In genomic region chr16:276360-277077, GRCh38 we compare ENCODE assay signal across 9 cellular contexts. TPM values are rescaled to one million over a fixed set of nuclear protein-coding genes. Genes with fewer than 3 reads are reported as not detected.
DNase-seq lines count a peak whose midpoint lies in the region; ATAC-seq, FAIRE-seq and TF ChIP-seq lines count a peak whose summit lies in the region.
"Had no signal": no experiment of that assay in that cellular context is flagged by ENCODE, and none has a peak within 500 bp of the region (broad histone marks: within the 10 kb centered on the region; RNA-seq: fewer than 3 reads in every experiment).

No MANE protein-coding gene starts in this region.

- FAIRE-seq in H1 (lab: Jason Lieb, UNC) = no peak

- no peak for TF ChIP-seq POLR2A in H1 (IDR thresholded peaks at IDR 0.05; ENCODE audit: control extremely low read depth in 1 of 2, low read depth in 2 of 2, low read length in 2 of 2)

- POLR2A ChIA-PET in H1 (lab: Charles Lee; ENCODE audit: partially characterized antibody) = interaction anchor here (0.6 to 2.7 kb wide), 4 partner anchors 10 to 67 kb away, joined by 3 to 6 read pairs (median 4); no protein-coding TSS in a partner anchor

- TF ChIP-seq EP300 in H1 (IDR thresholded peaks at IDR 0.05; ENCODE audit: borderline replicate concordance in 1 of 2, low read depth in 2 of 2, low read length in 2 of 2) = no peak

- CTCF ChIA-PET in H1 (lab: Charles Lee; ENCODE audit: partially characterized antibody) = interaction anchor here (1.2 kb wide), 1 partner anchor 304 kb away, joined by 3 read pairs; no protein-coding TSS in a partner anchor

- H2BK12ac ChIP-seq in H1 (ENCODE audit: low read depth, low read length) = no peak overlapping the region
- H2BK12ac ChIP-seq in neuronal stem cell (ENCODE audit: low read length) = no peak overlapping the region

- H3K4me3 ChIP-seq in H1 (ENCODE audit: extremely low read depth in 1 of 4, insufficient read depth in 2 of 4, low read depth in 3 of 4, low read length in 4 of 4) = peak overlapping the region in 1 of 4 experiments; percentile 65; a peak in 1 of 8 replicates
- H3K4me3 ChIP-seq in neuronal stem cell (ENCODE audit: low read length in 2 of 2) = no peak overlapping the region

- H3K9ac ChIP-seq in H1 (replicated peaks in 1 of 4; ENCODE audit: extremely low read depth in 1 of 4, low read depth in 3 of 4, low read length in 3 of 4) = no peak overlapping the region
- no peak overlapping the region for H3K9ac ChIP-seq in neuronal stem cell (ENCODE audit: low read depth, low read length, poor library complexity)
- H3K9ac ChIP-seq: parathyroid adenoma had no signal

- H3K14ac ChIP-seq in H1 (ENCODE audit: insufficient read length) (no peak overlapping the region), neuronal stem cell (ENCODE audit: low read length) (no peak overlapping the region)

- no peak for TF ChIP-seq CTCF in H1 (IDR thresholded peaks at IDR 0.05; ENCODE audit: control extremely low read depth in 1 of 3, insufficient read depth in 1 of 3, low read depth in 1 of 3, low read length in 3 of 3)

- no peak for ATAC-seq in GM19397 (IDR thresholded peaks at IDR 0.05; ENCODE audit: unreplicated experiment)

- H4K5ac ChIP-seq in H1 (ENCODE audit: insufficient read length, low read depth, low read length) = no peak overlapping the region

- H2BK20ac ChIP-seq in H1 (ENCODE audit: low read length) = no peak overlapping the region

- no peak overlapping the region for H2BK120ac ChIP-seq in H1 (replicated peaks; ENCODE audit: low read depth, low read length)
- no peak overlapping the region for H2BK120ac ChIP-seq in neuronal stem cell (ENCODE audit: low read depth, low read length)

- 86% methylated on average over 19 of the region's 22 CpGs; no CpG with 5 or more reads in 1 of the 2 experiments for WGBS in H1 (ENCODE audit: extremely low coverage in 1 of 2, insufficient coverage in 1 of 2, insufficient read length in 1 of 2, insufficient replicate concordance in 2 of 2, low coverage in 1 of 2, low lambda C conversion rate in 2 of 2, missing lambda C conversion rate in 1 of 2), 2 experiments
- no CpG with 5 or more reads among the region's 22 CpGs for WGBS in neuronal stem cell (ENCODE audit: extremely low coverage in 2 of 2, insufficient read length in 2 of 2, insufficient replicate concordance in 1 of 2), 2 donors

- H3K4me2 ChIP-seq in H1 (ENCODE audit: insufficient read depth in 1 of 2, low read depth in 2 of 2, low read length in 2 of 2) (peak overlapping the region in 1 of 2 experiments; percentile 62; a peak in 1 of 4 replicates), neuronal stem cell (ENCODE audit: insufficient read depth, low read length, poor library complexity, severe bottlenecking) (no peak overlapping the region)

- no peak overlapping the region for H3K56ac ChIP-seq in H1 (replicated peaks; ENCODE audit: insufficient read length, low read depth, low read length)

- no peaks in the 10 kb centered on the region for H3K79me1 ChIP-seq in H1 (ENCODE audit: low read depth, low read length)
- H3K79me1 ChIP-seq in neuronal stem cell (ENCODE audit: low read depth, low read length) = no peaks in the 10 kb centered on the region

- H3K4me1 ChIP-seq in H1 (replicated peaks in 1 of 4; ENCODE audit: control insufficient read depth in 3 of 4, insufficient read depth in 4 of 4, low read length in 3 of 4) = peaks cover 0 to 7% (median 5%) of the 10 kb centered on the region in 4 experiments; a peak in 5 of 7 replicates
- H3K4me1 ChIP-seq in neuronal stem cell (ENCODE audit: control insufficient read depth in 2 of 2, insufficient read depth in 1 of 2, low read depth in 1 of 2, low read length in 2 of 2) = peaks cover 5 to 6% of the 10 kb centered on the region in 2 donors
- H3K4me1 ChIP-seq: parathyroid adenoma had no signal

- H2BK5ac ChIP-seq in H1 (ENCODE audit: low read depth, low read length) (no peak overlapping the region), neuronal stem cell (ENCODE audit: low read length) (peak overlapping the region; percentile 5)

- H3K27me3 ChIP-seq in H1 (replicated peaks in 1 of 4; ENCODE audit: control insufficient read depth in 3 of 4, extremely low read depth in 1 of 4, insufficient read depth in 3 of 4, low read length in 3 of 4) = peaks cover 17 to 49% (median 43%) of the 10 kb centered on the region in 4 experiments
- H3K27me3 ChIP-seq in neuronal stem cell (ENCODE audit: control insufficient read depth in 3 of 3, insufficient read depth in 3 of 3, low read depth in 1 of 3, low read length in 3 of 3) = peaks cover 5 to 72% (median 55%) of the 10 kb centered on the region in 3 experiments

- H4K20me1 ChIP-seq in H1 (replicated peaks in 1 of 2; ENCODE audit: control insufficient read depth in 1 of 2, insufficient read depth in 2 of 2, low read length in 2 of 2) = peaks cover 0 to 3% of the 10 kb centered on the region in 2 experiments

- peak overlapping the region; percentile 85 for H4K8ac ChIP-seq in H1 (ENCODE audit: extremely low read depth, insufficient read depth, low read length)
- no peak overlapping the region for H4K8ac ChIP-seq in neuronal stem cell (ENCODE audit: low read depth, low read length)

- TF ChIP-seq RAD21 in H1 (IDR thresholded peaks at IDR 0.05 in 1 of 2, conservative IDR thresholded peaks at IDR 0.05 in 1 of 2; ENCODE audit: low read depth in 2 of 2, low read length in 2 of 2) = no peak

- H4K91ac ChIP-seq in H1 (replicated peaks; ENCODE audit: insufficient read length, low read length) (no peak overlapping the region), neuronal stem cell (ENCODE audit: low read depth, low read length, poor library complexity) (no peak overlapping the region)

- DNase-seq in RKO (ENCODE audit: low spot score) = peak; percentile 9
- DNase-seq in H1 (ENCODE audit: low read depth in 1 of 2, low spot score in 2 of 2) = no peak
- DNase-seq in neuronal stem cell (ENCODE audit: low spot score) = no peak
- DNase-seq in cerebellum (ENCODE audit: low spot score) = no peak
- DNase-seq in anterior cingulate cortex (lab: John Stamatoyannopoulos, UW) = no peak
- DNase-seq: effector memory CD4-positive, alpha-beta T cell; Karpas-422 had no signal

- no peaks in the 10 kb centered on the region for H3K36me3 ChIP-seq in H1 (ENCODE audit: control insufficient read depth in 2 of 4, insufficient read depth in 4 of 4, low read length in 3 of 4)
- no peaks in the 10 kb centered on the region for H3K36me3 ChIP-seq in neuronal stem cell (replicated peaks in 1 of 2; ENCODE audit: control insufficient read depth in 2 of 2, insufficient read depth in 2 of 2, low read length in 2 of 2)

- H3K79me2 ChIP-seq in H1 (ENCODE audit: control insufficient read depth in 1 of 2, insufficient read depth in 2 of 2, low read length in 2 of 2) = no peaks in the 10 kb centered on the region
- H3K79me2 ChIP-seq: parathyroid adenoma had no signal

- H2AFZ ChIP-seq in H1 (ENCODE audit: low read length) = no peak overlapping the region
- H2AFZ ChIP-seq in neuronal stem cell (ENCODE audit: low read length) = peak overlapping the region; percentile 89

- H3K23ac ChIP-seq in H1 (ENCODE audit: insufficient read length) = no peak overlapping the region
- peak overlapping the region; percentile 60 for H3K23ac ChIP-seq in neuronal stem cell (ENCODE audit: low read depth, low read length, poor library complexity)

- H2BK15ac ChIP-seq in H1 (ENCODE audit: low read length) = no peak overlapping the region
- H2BK15ac ChIP-seq in neuronal stem cell (ENCODE audit: low read length) = peak overlapping the region; percentile 74

- peaks cover 11% of the 10 kb centered on the region; the same call in 1 of the 2 replicates for H3K23me2 ChIP-seq in H1 (ENCODE audit: low read depth, low read length)

- H3K9me3 ChIP-seq in H1 (ENCODE audit: insufficient read depth in 2 of 2, low read depth in 1 of 2, low read length in 1 of 2) = no peaks in the 10 kb centered on the region
- H3K9me3 ChIP-seq in neuronal stem cell (replicated peaks in 1 of 2; ENCODE audit: control insufficient read depth in 2 of 2, insufficient read depth in 1 of 2, low read depth in 1 of 2, low read length in 2 of 2) = no peaks in the 10 kb centered on the region

- no peak overlapping the region for H3K27ac ChIP-seq in H1 (ENCODE audit: low read depth, low read length)
- no peak overlapping the region for H3K27ac ChIP-seq in neuronal stem cell (replicated peaks; ENCODE audit: low read length)
- H3K27ac ChIP-seq: parathyroid adenoma had no signal

- no peak overlapping the region for H2AK5ac ChIP-seq in H1 (ENCODE audit: low read depth, low read length)
- no peak overlapping the region for H2AK5ac ChIP-seq in neuronal stem cell (ENCODE audit: low read depth, low read length)

- H3K18ac ChIP-seq in H1 (ENCODE audit: extremely low read depth, low read length) (no peak overlapping the region), neuronal stem cell (ENCODE audit: low read length) (no peak overlapping the region)

- no peak overlapping the region for H3K4ac ChIP-seq in H1 (replicated peaks; ENCODE audit: insufficient read length, low read depth, low read length)
- no peak overlapping the region for H3K4ac ChIP-seq in neuronal stem cell (ENCODE audit: low read length)

RNA-seq across cellular contexts. Expression of gene RGS11, which starts 0.8 kb away (rescaled TPM):
- 0.84 and 1.1 TPM in 2 replicates for total RNA-seq in H1 (2021; fragmentation: NEBNext Ultra II Directional; extraction: Animal tissue kit (Norgen Biotek cat#: 25700))
- polyA plus RNA-seq in H1 (2011; rRNA removed) = 1.2 and 2.0 TPM in 2 replicates
- 1.2 TPM for polyA plus RNA-seq in H1 (2011; cell fraction: cytosol; rRNA removed)
- 10.5 TPM for polyA plus RNA-seq in H1 (2011; cell fraction: nucleus; rRNA removed)
- polyA plus RNA-seq in H1 (2012, experiment 1 of 2) = 1.0 to 2.7 TPM (median 1.8 TPM) in 4 replicates
- 0.59 TPM for polyA plus RNA-seq in H1 (2012, experiment 2 of 2)
- 0.87 TPM for polyA plus RNA-seq in H1 (2013, experiment 1 of 2)
- polyA plus RNA-seq in H1 (2013, experiment 2 of 2) = 1.0 TPM
- 0.19 and 0.49 TPM in 2 replicates for polyA minus RNA-seq in H1 (2011; rRNA and poly(A)+ RNA removed)
- polyA minus RNA-seq in H1 (2011; cell fraction: cytosol; rRNA and poly(A)+ RNA removed) = not detected
- polyA minus RNA-seq in H1 (2011; cell fraction: nucleus; rRNA and poly(A)+ RNA removed) = 1.8 TPM
- polyA plus RNA-seq in neuronal stem cell (2013, experiment 1 of 2) = 1.7 TPM
- polyA plus RNA-seq in neuronal stem cell (2013, experiment 2 of 2) = 1.5 TPM
- 10.1 TPM for total RNA-seq in cerebellum

RNA-seq across cellular contexts. Expression of gene ARHGDIG, which starts 3.9 kb away (rescaled TPM):
- total RNA-seq in H1 (2021; fragmentation: NEBNext Ultra II Directional; extraction: Animal tissue kit (Norgen Biotek cat#: 25700)) = 1.2 and 2.8 TPM in 2 replicates
- 2.9 and 4.5 TPM in 2 replicates for polyA plus RNA-seq in H1 (2011; rRNA removed)
- polyA plus RNA-seq in H1 (2011; cell fraction: cytosol; rRNA removed) = 2.4 TPM
- polyA plus RNA-seq in H1 (2011; cell fraction: nucleus; rRNA removed) = 10.9 TPM
- 1.3 to 3.2 TPM (median 2.4 TPM) in 4 replicates for polyA plus RNA-seq in H1 (2012, experiment 1 of 2)
- 1.3 TPM for polyA plus RNA-seq in H1 (2012, experiment 2 of 2)
- polyA plus RNA-seq in H1 (2013, experiment 1 of 2) = 0.85 TPM
- 1.2 TPM for polyA plus RNA-seq in H1 (2013, experiment 2 of 2)
- 0.44 and 1.0 TPM in 2 replicates for polyA minus RNA-seq in H1 (2011; rRNA and poly(A)+ RNA removed)
- not detected for polyA minus RNA-seq in H1 (2011; cell fraction: cytosol; rRNA and poly(A)+ RNA removed)
- polyA minus RNA-seq in H1 (2011; cell fraction: nucleus; rRNA and poly(A)+ RNA removed) = 2.0 TPM
- 0.85 TPM for polyA plus RNA-seq in neuronal stem cell (2013, experiment 1 of 2)
- polyA plus RNA-seq in neuronal stem cell (2013, experiment 2 of 2) = 0.89 TPM
- 19.4 TPM for total RNA-seq in cerebellum

RNA-seq across cellular contexts. Expression of gene PDIA2, which starts 6.4 kb away (rescaled TPM):
- total RNA-seq in H1 (2021; fragmentation: NEBNext Ultra II Directional; extraction: Animal tissue kit (Norgen Biotek cat#: 25700)) = 0.34 and 1.3 TPM in 2 replicates
- polyA plus RNA-seq in H1 (2011; rRNA removed) = 0.50 and 1.1 TPM in 2 replicates
- polyA plus RNA-seq in H1 (2011; cell fraction: cytosol; rRNA removed) = 1.4 TPM
- polyA plus RNA-seq in H1 (2011; cell fraction: nucleus; rRNA removed) = 8.9 TPM
- 0.90 to 2.2 TPM (median 1.5 TPM) in 4 replicates for polyA plus RNA-seq in H1 (2012, experiment 1 of 2)
- 2.0 TPM for polyA plus RNA-seq in H1 (2012, experiment 2 of 2)
- 0.47 TPM for polyA plus RNA-seq in H1 (2013, experiment 1 of 2)
- polyA plus RNA-seq in H1 (2013, experiment 2 of 2) = 0.75 TPM
- 0.13 TPM in 1 of 2 replicates, not detected in the other for polyA minus RNA-seq in H1 (2011; rRNA and poly(A)+ RNA removed)
- polyA minus RNA-seq in H1 (2011; cell fraction: cytosol; rRNA and poly(A)+ RNA removed) = not detected
- 1.00 TPM for polyA minus RNA-seq in H1 (2011; cell fraction: nucleus; rRNA and poly(A)+ RNA removed)
- 0.43 TPM for polyA plus RNA-seq in neuronal stem cell (2013, experiment 1 of 2)
- polyA plus RNA-seq in neuronal stem cell (2013, experiment 2 of 2) = 0.42 TPM
- 2.7 TPM for total RNA-seq in cerebellum

RNA-seq across cellular contexts. Expression of gene FAM234A, which starts 41.9 kb away (rescaled TPM):
- 104 and 108 TPM in 2 replicates for total RNA-seq in H1 (2021; fragmentation: NEBNext Ultra II Directional; extraction: Animal tissue kit (Norgen Biotek cat#: 25700))
- 80.6 and 131 TPM in 2 replicates for polyA plus RNA-seq in H1 (2011; rRNA removed)
- 64.7 TPM for polyA plus RNA-seq in H1 (2011; cell fraction: cytosol; rRNA removed)
- 131 TPM for polyA plus RNA-seq in H1 (2011; cell fraction: nucleus; rRNA removed)
- polyA plus RNA-seq in H1 (2012, experiment 1 of 2) = 46.8 to 81.6 TPM (median 75.8 TPM) in 4 replicates
- polyA plus RNA-seq in H1 (2012, experiment 2 of 2) = 137 TPM
- 187 TPM for polyA plus RNA-seq in H1 (2013, experiment 1 of 2)
- 191 TPM for polyA plus RNA-seq in H1 (2013, experiment 2 of 2)
- 30.0 and 32.1 TPM in 2 replicates for polyA minus RNA-seq in H1 (2011; rRNA and poly(A)+ RNA removed)
- polyA minus RNA-seq in H1 (2011; cell fraction: cytosol; rRNA and poly(A)+ RNA removed) = 50.3 TPM
- polyA minus RNA-seq in H1 (2011; cell fraction: nucleus; rRNA and poly(A)+ RNA removed) = 36.9 TPM
- polyA plus RNA-seq in neuronal stem cell (2013, experiment 1 of 2) = 116 TPM
- 123 TPM for polyA plus RNA-seq in neuronal stem cell (2013, experiment 2 of 2)
- 29.3 TPM for total RNA-seq in cerebellum

RNA-seq across cellular contexts. Expression of gene LUC7L, which starts 47.3 kb away (rescaled TPM):
- total RNA-seq in H1 (2021; fragmentation: NEBNext Ultra II Directional; extraction: Animal tissue kit (Norgen Biotek cat#: 25700)) = 121 and 129 TPM in 2 replicates
- 49.7 and 75.8 TPM in 2 replicates for polyA plus RNA-seq in H1 (2011; rRNA removed)
- polyA plus RNA-seq in H1 (2011; cell fraction: cytosol; rRNA removed) = 79.3 TPM
- 145 TPM for polyA plus RNA-seq in H1 (2011; cell fraction: nucleus; rRNA removed)
- polyA plus RNA-seq in H1 (2012, experiment 1 of 2) = 83.9 to 104 TPM (median 87.6 TPM) in 4 replicates
- 35.2 TPM for polyA plus RNA-seq in H1 (2012, experiment 2 of 2)
- 94.6 TPM for polyA plus RNA-seq in H1 (2013, experiment 1 of 2)
- 83.9 TPM for polyA plus RNA-seq in H1 (2013, experiment 2 of 2)
- 26.0 and 29.7 TPM in 2 replicates for polyA minus RNA-seq in H1 (2011; rRNA and poly(A)+ RNA removed)
- 38.2 TPM for polyA minus RNA-seq in H1 (2011; cell fraction: cytosol; rRNA and poly(A)+ RNA removed)
- polyA minus RNA-seq in H1 (2011; cell fraction: nucleus; rRNA and poly(A)+ RNA removed) = 115 TPM
- 157 TPM for polyA plus RNA-seq in neuronal stem cell (2013, experiment 1 of 2)
- 156 TPM for polyA plus RNA-seq in neuronal stem cell (2013, experiment 2 of 2)
- total RNA-seq in cerebellum = 126 TPM
